Comparison of ENCODE assay signal across 12 cellular contexts in genomic region chr7:149286811-149287400, GRCh38. TPM values are rescaled to one million over a fixed set of nuclear protein-coding genes. Genes with fewer than 3 reads are reported as not detected.
DNase-seq lines count a peak whose midpoint lies in the region; ATAC-seq and TF ChIP-seq lines count a peak whose summit lies in the region.
"Had no signal": no experiment of that assay in that cellular context is flagged by ENCODE, and none has a peak within 500 bp of the region (broad histone marks: within the 10 kb centered on the region; RNA-seq: fewer than 3 reads in every experiment).

No MANE protein-coding gene starts in this region.

- H3K9ac ChIP-seq in BLaER1 treated with 17β-estradiol and CSF1 and Interleukin-3, amounts not matched to agents 10 nM and 100 nM, result 0 out of 22 replicates have a peak overlapping the region, but pooled peaks of 1 of the 11 experiments have one; percentile 9

- TF ChIP-seq CTCF in endothelial cell (IDR thresholded peaks at IDR 0.05; ENCODE audit: unreplicated experiment), result no peak

- H3K4me2 ChIP-seq in BLaER1 treated with 17β-estradiol and CSF1 and Interleukin-3, amounts not matched to agents 10 nM and 100 nM, result peak overlapping the region in 8 of 11 experiments; percentile 56 to 98 (median 95); a peak in 15 of 22 replicates

- peaks cover 0 to 26% (median 7%) of the 10 kb centered on the region in 11 experiments; a peak in 12 of 22 replicates for H3K36me3 ChIP-seq in BLaER1 treated with 17β-estradiol and CSF1 and Interleukin-3, amounts not matched to agents 10 nM and 100 nM
- H3K36me3 ChIP-seq: SJCRH30 had no signal

- H3K4me3 Mint-ChIP-seq in endothelial cell (ENCODE audit: unreplicated experiment), result peak overlapping the region; percentile 27

- peaks cover 0 to 25% (median 7%) of the 10 kb centered on the region in 11 experiments; a peak in 9 of 22 replicates for H4K20me1 ChIP-seq in BLaER1 treated with 17β-estradiol and CSF1 and Interleukin-3, amounts not matched to agents 10 nM and 100 nM

- H3K9me3 ChIP-seq in BLaER1 treated with 17β-estradiol and CSF1 and Interleukin-3, amounts not matched to agents 10 nM and 100 nM (replicated peaks in 1 of 11), result no peaks in the 10 kb centered on the region
- H3K9me3 ChIP-seq: ascending aorta, SJCRH30 had no signal

- no peak overlapping the region for H3K27ac Mint-ChIP-seq in endothelial cell (ENCODE audit: unreplicated experiment)

- H3K4me3 ChIP-seq in BLaER1 treated with 17β-estradiol and CSF1 and Interleukin-3, amounts not matched to agents 10 nM and 100 nM, result no peak overlapping the region
- H3K4me3 ChIP-seq: SJCRH30 had no signal

- H3K27ac ChIP-seq in BLaER1 treated with 17β-estradiol and CSF1 and Interleukin-3, amounts not matched to agents 10 nM and 100 nM, result no peak overlapping the region
- H3K27ac ChIP-seq: 22Rv1, ascending aorta, SJCRH30 had no signal

- DNase-seq in DMS53 (lab: John Stamatoyannopoulos, UW) (peak; percentile 35), DMS53 treated with DMSO at 0.1 percent for 48 hours (lab: John Stamatoyannopoulos, UW; ENCODE audit: unreplicated experiment) (no peak), NCI-H2196 treated with DMSO at 0.1 percent for 48 hours (lab: John Stamatoyannopoulos, UW; ENCODE audit: unreplicated experiment) (peak; percentile 5), endothelial cell (ENCODE audit: low spot score) (no peak)
- DNase-seq: activated CD8-positive, alpha-beta memory T cell treated with anti-CD3 and anti-CD28 coated beads, Interleukin-2, amount 50 U/mL, for 48 hours; SJCRH30 had no signal

- H3K9me3 Mint-ChIP-seq in endothelial cell (ENCODE audit: unreplicated experiment), result no peaks in the 10 kb centered on the region

- peaks cover 12% of the 10 kb centered on the region for H3K36me3 Mint-ChIP-seq in endothelial cell (ENCODE audit: low read depth, unreplicated experiment)

- peaks cover 0 to 17% (median 0%) of the 10 kb centered on the region in 11 experiments; a peak in 4 of 22 replicates for H3K27me3 ChIP-seq in BLaER1 treated with 17β-estradiol and CSF1 and Interleukin-3, amounts not matched to agents 10 nM and 100 nM
- H3K27me3 ChIP-seq: ascending aorta, SJCRH30 had no signal

- peaks cover 15 to 48% (median 38%) of the 10 kb centered on the region in 10 experiments; a peak in 19 of 20 replicates for H3K4me1 ChIP-seq in BLaER1 treated with 17β-estradiol and CSF1 and Interleukin-3, amounts not matched to agents 10 nM and 100 nM

- H3K27me3 Mint-ChIP-seq in endothelial cell (ENCODE audit: unreplicated experiment), result peaks cover 22% of the 10 kb centered on the region

- ATAC-seq in GM21423 (IDR thresholded peaks at IDR 0.05; ENCODE audit: unreplicated experiment), result no peak
- no peak for ATAC-seq in HG03565 (IDR thresholded peaks at IDR 0.05; ENCODE audit: unreplicated experiment)
- ATAC-seq in GM19035 (IDR thresholded peaks at IDR 0.05; ENCODE audit: unreplicated experiment), result no peak

- peaks cover 21% of the 10 kb centered on the region for H3K4me1 Mint-ChIP-seq in endothelial cell (ENCODE audit: unreplicated experiment)

RNA-seq across cellular contexts. Expression of gene ZNF783, which starts 24.9 kb away (rescaled TPM):
- 15.3 TPM for total RNA-seq in endothelial cell (ENCODE audit: unreplicated experiment)

RNA-seq across cellular contexts. Expression of gene ZNF212, which starts 47.5 kb away (rescaled TPM):
- total RNA-seq in endothelial cell (ENCODE audit: unreplicated experiment), result 12.8 TPM

Comparison
In these comparisons a context has a peak if more than half of its experiments do, and no peak if none do; other contexts are left out.
1. DNase-seq: peak in DMS53 (single experiment) and NCI-H2196 treated with DMSO at 0.1 percent for 48 hours (single experiment); none in DMS53 treated with DMSO at 0.1 percent for 48 hours (single experiment) and endothelial cell (single experiment).